In the genomic region with DNA sequence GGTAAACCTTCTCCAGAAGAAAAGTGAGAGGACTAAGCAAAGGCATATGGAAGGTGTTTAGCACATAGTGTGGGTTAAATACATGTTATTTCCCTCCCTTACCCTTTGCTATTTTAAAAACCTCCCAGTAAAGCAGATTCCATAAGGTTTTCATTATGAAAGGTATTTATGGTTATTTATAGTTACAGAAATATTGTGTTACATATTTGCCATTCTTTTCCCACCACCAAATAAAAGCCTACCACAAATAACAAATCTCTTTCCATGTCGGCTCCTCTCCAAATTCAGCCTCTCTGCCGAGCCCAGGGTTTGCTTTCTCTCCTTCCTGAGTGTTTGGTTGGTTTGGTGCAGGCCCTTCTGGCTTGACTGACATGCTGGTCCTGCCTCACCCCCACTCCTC, we compare ENCODE assay signal across 26 cellular contexts.
DNase-seq lines count a peak whose midpoint lies in the region; ATAC-seq, FAIRE-seq and TF ChIP-seq lines count a peak whose summit lies in the region.
"Had no signal": no experiment of that assay in that cellular context is flagged by ENCODE, and none has a peak within 500 bp of the region (broad histone marks: within the 10 kb centered on the region; RNA-seq: fewer than 3 reads in every experiment).

No MANE protein-coding gene starts in this region.

- peak overlapping the region; percentile 70 for H3K27ac Mint-ChIP-seq in HFFc6
- H3K27ac Mint-ChIP-seq: activated T-helper 1 cell treated with anti-CD3 and anti-CD28 coated beads, Interleukin-12 subunit alpha, Interleukin-12 subunit beta, Interleukin-2, Interleukin-4 antibody, amounts not matched to agents 30 ng/mL and 10 ng/mL and 1 ng/mL, durations not matched to agents 14 hours and 24 hours and 36 hours; stimulated activated memory B cell treated with anti-CD40 and anti-IgM and Interleukin-4, amounts not matched to agents 10 μg/mL and 1 μg/mL and 100 μg/mL, for 72 hours had no signal

- no peaks in the 10 kb centered on the region for H3K36me3 Mint-ChIP-seq in HFFc6 (ENCODE audit: low read depth)
- H3K36me3 Mint-ChIP-seq: stimulated activated memory B cell treated with anti-CD40 and anti-IgM and Interleukin-4, amounts not matched to agents 10 μg/mL and 1 μg/mL and 100 μg/mL, for 72 hours had no signal

- no peaks in the 10 kb centered on the region for H3K27me3 Mint-ChIP-seq in HFFc6 (ENCODE audit: insufficient read depth)

- H3K9me3 Mint-ChIP-seq in HFFc6 = no peaks in the 10 kb centered on the region
- H3K9me3 Mint-ChIP-seq: activated T-helper 1 cell treated with anti-CD3 and anti-CD28 coated beads, Interleukin-12 subunit alpha, Interleukin-12 subunit beta, Interleukin-2, Interleukin-4 antibody, amounts not matched to agents 30 ng/mL and 10 ng/mL and 1 ng/mL, durations not matched to agents 14 hours and 24 hours and 36 hours; stimulated activated memory B cell treated with anti-CD40 and anti-IgM and Interleukin-4, amounts not matched to agents 10 μg/mL and 1 μg/mL and 100 μg/mL, for 72 hours had no signal

- DNase-seq in AG09309 (ENCODE audit: low read depth) (peak; percentile 77), HFFc6 (peak; percentile 55), myocyte (ENCODE audit: low read depth) (peak; percentile 72), H54 (ENCODE audit: insufficient read length, low spot score) (no peak), NCI-H1092 treated with DMSO at 0.1 percent for 48 hours (lab: John Stamatoyannopoulos, UW) (no peak), epidermal melanocyte (ENCODE audit: insufficient read length, low spot score) (no peak)
- DNase-seq: activated CD4-positive, alpha-beta T cell treated with anti-CD3 and anti-CD28 coated beads, Interleukin-2, amount 50 U/mL, for 1 hour; activated naive CD4-positive, alpha-beta T cell treated with anti-CD3 and anti-CD28 coated beads, Interleukin-2, amount 50 U/mL, for 16 hours; Calu3; effector memory CD4-positive, alpha-beta T cell; glutamatergic neuron; NCI-H1105 treated with DMSO at 0.1 percent for 48 hours; NCI-H2081; NCI-H446; stimulated activated CD4-positive, alpha-beta T cell treated with anti-CD3 and anti-CD28 coated beads, Interleukin-2, amount 100 ng/mL, for 48 hours; uterus; WERI-Rb-1 had no signal

- H3K4me1 Mint-ChIP-seq in HFFc6 (ENCODE audit: low read depth) = peaks cover 25% of the 10 kb centered on the region
- H3K4me1 Mint-ChIP-seq: stimulated activated memory B cell treated with anti-CD40 and anti-IgM and Interleukin-4, amounts not matched to agents 10 μg/mL and 1 μg/mL and 100 μg/mL, for 72 hours had no signal

- TF ChIP-seq CTCF in AG09309 (IDR thresholded peaks at IDR 0.05; ENCODE audit: control insufficient read depth, insufficient read depth, low read depth, low read length, missing control alignments) = no peak
- no peak for TF ChIP-seq CTCF in HFFc6 (IDR thresholded peaks at IDR 0.05)

- H3K4me3 ChIP-seq in AG09309 (ENCODE audit: control insufficient read depth, low read depth, low read length) = no peak overlapping the region
- H3K4me3 ChIP-seq: esophagus muscularis mucosa, lung, smooth muscle cell, suprapubic skin, uterus had no signal

- peak overlapping the region; percentile 48 for H3K4me3 Mint-ChIP-seq in HFFc6
- H3K4me3 Mint-ChIP-seq: activated T-helper 1 cell treated with anti-CD3 and anti-CD28 coated beads, Interleukin-12 subunit alpha, Interleukin-12 subunit beta, Interleukin-2, Interleukin-4 antibody, amounts not matched to agents 30 ng/mL and 10 ng/mL and 1 ng/mL, durations not matched to agents 14 hours and 24 hours and 36 hours; stimulated activated memory B cell treated with anti-CD40 and anti-IgM and Interleukin-4, amounts not matched to agents 10 μg/mL and 1 μg/mL and 100 μg/mL, for 72 hours had no signal

- no peak for TF ChIP-seq POLR2A in H54 (IDR thresholded peaks at IDR 0.05; ENCODE audit: low read depth, low read length)

- FAIRE-seq in endometrium (lab: Jason Lieb, UNC) = peak; percentile 76
- FAIRE-seq in H54 (lab: Jason Lieb, UNC) = no peak
- FAIRE-seq: A204.1 had no signal

- no peak for ATAC-seq in HG03457 (IDR thresholded peaks at IDR 0.05; ENCODE audit: unreplicated experiment)

Comparison
In these comparisons a context has a peak if more than half of its experiments do, and no peak if none do; other contexts are left out.
1. DNase-seq: peak in AG09309 (single experiment), HFFc6 (single experiment) and myocyte (single experiment); none in H54 (single experiment), NCI-H1092 treated with DMSO at 0.1 percent for 48 hours (single experiment) and epidermal melanocyte (single experiment).